In the genomic region with DNA sequence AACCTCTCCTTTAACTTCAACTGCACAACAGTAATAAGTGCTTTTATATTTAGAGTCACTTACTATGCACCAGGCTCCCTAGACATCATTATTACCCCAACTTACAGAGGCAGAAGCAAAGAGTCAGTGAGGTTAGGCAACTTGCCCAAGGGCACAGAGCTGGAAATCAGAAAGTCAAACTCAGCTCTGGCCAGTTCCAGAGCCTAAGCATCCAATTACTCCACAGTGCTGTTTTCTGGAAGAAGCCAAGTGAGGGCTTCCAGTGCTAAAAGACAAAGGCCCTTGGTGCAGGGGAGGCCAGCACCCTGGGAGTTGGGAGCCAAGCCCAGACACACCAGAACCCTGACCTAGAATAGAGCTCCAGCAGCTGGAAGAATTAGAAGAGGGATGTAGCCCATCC, we compare ENCODE assay signal across 19 cellular contexts. TPM values are rescaled to one million over a fixed set of nuclear protein-coding genes. Genes with fewer than 3 reads are reported as not detected.
DNase-seq lines count a peak whose midpoint lies in the region; ATAC-seq, FAIRE-seq and TF ChIP-seq lines count a peak whose summit lies in the region.
"Had no signal": no experiment of that assay in that cellular context is flagged by ENCODE, and none has a peak within 500 bp of the region (broad histone marks: within the 10 kb centered on the region; RNA-seq: fewer than 3 reads in every experiment).

No MANE protein-coding gene starts in this region.

- 0 out of 2 replicates have a peak overlapping the region, but pooled peaks have one; percentile 13 for H3K4me2 ChIP-seq in PC-3 (ENCODE audit: low read length)

- no peak overlapping the region for H2AFZ ChIP-seq in PC-3 (ENCODE audit: low read length)
- H2AFZ ChIP-seq: GM23248 had no signal

- H3K9ac ChIP-seq in PC-3 (ENCODE audit: low read length), result no peak overlapping the region
- H3K9ac ChIP-seq: BLaER1 treated with 17β-estradiol and CSF1 and Interleukin-3, amounts not matched to agents 10 nM and 100 nM; GM23248 had no signal

- POLR2A ChIA-PET in PC-3 (lab: Charles Lee; ENCODE audit: unreplicated experiment), result no interaction called here

- TF ChIP-seq CTCF in AG10803 (conservative IDR thresholded peaks at IDR 0.05; ENCODE audit: low read length) (no peak), PC-3 (conservative IDR thresholded peaks at IDR 0.05; ENCODE audit: low read depth, low read length) (no peak), mucosa of descending colon (IDR thresholded peaks at IDR 0.05) (no peak), dorsolateral prefrontal cortex (IDR thresholded peaks at IDR 0.05 in 54 of 56, conservative IDR thresholded peaks at IDR 0.05 in 2 of 56; ENCODE audit: low read depth in 1 of 56, partially characterized antibody in 56 of 56) (no peak)

- H3K4me1 ChIP-seq in PC-3 (ENCODE audit: insufficient read depth, low read length) (peaks cover 23% of the 10 kb centered on the region), small intestine (ENCODE audit: control insufficient read depth in 2 of 2, insufficient read depth in 1 of 2, low read depth in 1 of 2, low read length in 1 of 2) (peaks cover 0 to 9% of the 10 kb centered on the region in 2 donors), mucosa of descending colon (ENCODE audit: low read depth) (peaks cover 5% of the 10 kb centered on the region)

- DNase-seq in AG10803 (ENCODE audit: low read depth), result peak; percentile 19
- no peak for DNase-seq in PC-3
- peak; percentile 50 for DNase-seq in ecto neural progenitor cell (ENCODE audit: low spot score)
- no peak for DNase-seq in small intestine
- no peak for DNase-seq in globus pallidus (ENCODE audit: low spot score)
- no peak for DNase-seq in mucosa of descending colon
- DNase-seq in dorsolateral prefrontal cortex, result no peak
- DNase-seq: Calu3; CD4-positive, alpha-beta T cell; DMS 273 treated with DMSO at 0.1 percent for 48 hours; GM23248; KG1 had no signal

- H3K79me2 ChIP-seq in PC-3 (ENCODE audit: low read length), result no peaks in the 10 kb centered on the region

- no peaks in the 10 kb centered on the region for H3F3A ChIP-seq in PC-3 (ENCODE audit: low read length, unreplicated experiment)

- intact Hi-C loops in PC-3 (cut with micrococcal nuclease), result no loop called here
- intact Hi-C loops in mucosa of descending colon (cut with DNase I, micrococcal nuclease), result no loop called here
- intact Hi-C loops in dorsolateral prefrontal cortex (cut with DNase I), result no loop called here

- H3K36me3 ChIP-seq in PC-3 (ENCODE audit: low read depth, low read length) (no peaks in the 10 kb centered on the region), small intestine (ENCODE audit: control insufficient read depth in 2 of 2, insufficient read depth in 2 of 2, low read length in 2 of 2) (no peaks in the 10 kb centered on the region), mucosa of descending colon (ENCODE audit: low read depth) (no peaks in the 10 kb centered on the region)

- no peaks in the 10 kb centered on the region for H3K9me2 ChIP-seq in PC-3 (replicated peaks; ENCODE audit: low read length)

- ATAC-seq in PC-3 (peak; percentile 4), mucosa of descending colon (no peak), GM19351 (IDR thresholded peaks at IDR 0.05; ENCODE audit: unreplicated experiment) (no peak)
- ATAC-seq: HCT116 had no signal

- no TSS peak for BruUV-seq in PC-3 (replicated peaks; lab: Mats Ljungman, UMichigan)

- CTCF ChIA-PET in PC-3 (lab: Charles Lee), result no interaction called here

- H3K4me3 ChIP-seq in AG10803 (ENCODE audit: low read length) (no peak overlapping the region), PC-3 (ENCODE audit: low read length) (no peak overlapping the region), small intestine (ENCODE audit: low read depth in 1 of 2, low read length in 2 of 2) (peak overlapping the region in 1 of 2 donors; percentile 0), mucosa of descending colon (no peak overlapping the region), dorsolateral prefrontal cortex (no peak overlapping the region)
- H3K4me3 ChIP-seq: BLaER1 treated with 17β-estradiol and CSF1 and Interleukin-3, amounts not matched to agents 10 nM and 100 nM; GM23248 had no signal

- H3K27ac ChIP-seq in PC-3 (ENCODE audit: low read length), result no peak overlapping the region
- H3K27ac ChIP-seq in small intestine (ENCODE audit: low read depth in 1 of 2, low read length in 1 of 2), result peak overlapping the region; percentile 1 to 57
- no peak overlapping the region for H3K27ac ChIP-seq in dorsolateral prefrontal cortex
- H3K27ac ChIP-seq: GM23248 had no signal

- H4K20me1 ChIP-seq in PC-3 (ENCODE audit: low read length), result no peaks in the 10 kb centered on the region
- H4K20me1 ChIP-seq: BLaER1 treated with 17β-estradiol and CSF1 and Interleukin-3, amounts not matched to agents 10 nM and 100 nM had no signal

- H3K27me3 ChIP-seq in PC-3 (ENCODE audit: low read length), result no peaks in the 10 kb centered on the region
- no peaks in the 10 kb centered on the region for H3K27me3 ChIP-seq in small intestine (ENCODE audit: control insufficient read depth in 2 of 2, insufficient read depth in 2 of 2, low read length in 2 of 2)
- H3K27me3 ChIP-seq in dorsolateral prefrontal cortex, result no peaks in the 10 kb centered on the region
- H3K27me3 ChIP-seq: BLaER1 treated with 17β-estradiol and CSF1 and Interleukin-3, amounts not matched to agents 10 nM and 100 nM had no signal

- no peak for FAIRE-seq in small intestine (lab: Jason Lieb, UNC)
- FAIRE-seq: A204.1, GM12891, GM19239, H54 had no signal

- H3K9me3 ChIP-seq in PC-3 (ENCODE audit: low read length), result no peaks in the 10 kb centered on the region
- no peaks in the 10 kb centered on the region for H3K9me3 ChIP-seq in small intestine (ENCODE audit: control insufficient read depth, low read depth)
- no peaks in the 10 kb centered on the region for H3K9me3 ChIP-seq in mucosa of descending colon

RNA-seq across cellular contexts. Expression of a gene that starts 40.2 kb away (rescaled TPM):
- 2.3 and 4.4 TPM in 2 replicates for total RNA-seq in PC-3 (2014; rRNA removed)
- 10 to 100 TPM in 2 of 3 donors, 1 to 10 TPM in 1; 2.6 to 41.9 (median 10.5) TPM for polyA plus RNA-seq in small intestine
- total RNA-seq in mucosa of descending colon, result 1 to 10 TPM; 1.1 to 3.4 (median 1.1) TPM
- 10 to 100 TPM in 1 of 120 experiments, 1 to 10 TPM in 118, under 1 TPM in 1; 0.63 to 10.3 (median 3.4) TPM for total RNA-seq in dorsolateral prefrontal cortex

RNA-seq across cellular contexts. Expression of a gene that starts 40.4 kb away (rescaled TPM):
- total RNA-seq in PC-3 (2014; rRNA removed) (8.4 and 12.4 TPM in 2 replicates), mucosa of descending colon (10 to 100 TPM in 1 of 3 donors, 1 to 10 TPM in 2; 5.8 to 22.2 (median 9.8) TPM), dorsolateral prefrontal cortex (10 to 100 TPM; 16.5 to 50.4 (median 34.2) TPM)
- polyA plus RNA-seq in small intestine, result 1 to 10 TPM in 1 of 3 donors, under 1 TPM in 2; 0.27 to 2.0 (median 0.67) TPM

Comparison
In these comparisons a context has a peak if more than half of its experiments do, and no peak if none do; other contexts are left out.
1. DNase-seq: peak in AG10803 (single experiment) and ecto neural progenitor cell (single experiment); none in PC-3 (single experiment), small intestine (single experiment), globus pallidus (single experiment), mucosa of descending colon (0 of 3) and dorsolateral prefrontal cortex (0 of 10).
2. H3K27ac ChIP-seq: peak in small intestine (2 of 2); none in PC-3 (single experiment) and dorsolateral prefrontal cortex (0 of 59).